3 cellular contexts compared by ENCODE assay signal in genomic region chr21:38247054-38247453, GRCh38. TPM values are rescaled to one million over a fixed set of nuclear protein-coding genes. Genes with fewer than 3 reads are reported as not detected.
"Had no signal": no experiment of that assay in that cellular context is flagged by ENCODE, and none has a peak within 500 bp of the region (broad histone marks: within the 10 kb centered on the region; RNA-seq: fewer than 3 reads in every experiment).

No MANE protein-coding gene starts in this region.

RNA-seq across cellular contexts. Expression of gene KCNJ15, which starts 9.7 kb away (rescaled TPM):
- total RNA-seq: naive thymus-derived CD8-positive, alpha-beta T cell; natural killer cell treated with Interleukin-12 subunit alpha and Interleukin-12 subunit beta and Interleukin-15 and Interleukin-18, amount 100 ng/mL, for 72 hours; temporal lobe had no signal
- polyA plus RNA-seq: naive thymus-derived CD8-positive, alpha-beta T cell had no signal
